In genomic region chr18:11033503-11033902, GRCh38 we compare ENCODE assay signal across 7 cellular contexts.
"Had no signal": no experiment of that assay in that cellular context is flagged by ENCODE, and none has a peak within 500 bp of the region (broad histone marks: within the 10 kb centered on the region; RNA-seq: fewer than 3 reads in every experiment).

No MANE protein-coding gene starts in this region.

- DNase-seq: IMR-90, KBM-7, KG1 had no signal

- H3K4me2 ChIP-seq: KMS-11 had no signal

- H3K27ac ChIP-seq: HL-60, KMS-11 had no signal

- ATAC-seq: HepG2, K562 had no signal

- FAIRE-seq: HepG2, K562 had no signal

- H3K4me3 ChIP-seq: K562 had no signal

- H3K9ac ChIP-seq: KMS-11 had no signal
